8 cellular contexts compared by ENCODE assay signal in the genomic region with DNA sequence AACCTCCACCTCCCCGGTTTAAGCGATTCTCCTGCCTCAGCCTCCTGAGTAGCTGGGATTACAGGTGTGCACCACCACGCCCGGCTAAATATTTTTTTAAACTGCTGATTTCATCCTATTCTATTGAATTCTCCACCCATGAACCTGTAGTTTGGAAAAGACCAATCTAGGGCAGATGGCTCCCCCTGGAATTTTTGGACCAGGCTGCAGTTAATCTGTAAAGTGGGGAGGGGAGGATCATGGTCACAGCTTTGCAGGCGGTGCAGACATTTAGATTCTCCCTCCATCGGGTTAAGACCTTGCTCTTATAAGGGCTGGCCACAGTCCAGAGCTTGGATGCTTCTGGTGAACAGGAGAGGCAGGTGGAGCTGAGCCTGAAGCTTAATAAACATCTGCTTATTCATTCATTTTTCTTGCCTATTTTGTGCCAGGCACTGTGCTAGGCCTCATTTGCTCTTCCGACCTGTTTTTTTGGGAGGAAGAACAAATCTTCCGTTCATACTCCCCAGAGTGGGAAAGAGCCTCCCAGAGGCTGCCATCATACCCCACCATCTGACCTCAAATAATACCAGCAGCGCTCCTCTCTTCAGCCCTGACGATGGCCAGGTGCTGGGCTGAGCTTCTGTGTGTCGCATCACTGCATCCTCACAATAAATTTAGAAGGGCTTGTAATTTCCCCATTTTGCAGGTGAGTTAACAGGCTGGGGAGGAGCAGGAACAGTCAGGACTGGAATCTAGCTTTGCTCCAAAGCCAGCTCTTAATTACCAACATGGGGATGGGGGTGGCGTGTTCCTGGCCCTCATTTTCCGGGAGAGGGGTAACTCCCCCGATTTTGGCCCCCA. TPM values are rescaled to one million over a fixed set of nuclear protein-coding genes. Genes with fewer than 3 reads are reported as not detected.
DNase-seq lines count a peak whose midpoint lies in the region; ATAC-seq and TF ChIP-seq lines count a peak whose summit lies in the region.

No MANE protein-coding gene starts in this region.

- H3K27ac Mint-ChIP-seq in Calu3 (ENCODE audit: unreplicated experiment) (no peak overlapping the region), neural progenitor cell (peak overlapping the region; percentile 54)

- H3K4me1 Mint-ChIP-seq in Calu3 (ENCODE audit: low read depth, unreplicated experiment), result peaks cover 23% of the 10 kb centered on the region
- H3K4me1 Mint-ChIP-seq in neural progenitor cell, result peaks cover 35% of the 10 kb centered on the region

- H3K4me3 Mint-ChIP-seq in Calu3 (ENCODE audit: low read depth, unreplicated experiment), result peak overlapping the region; percentile 87
- H3K4me3 Mint-ChIP-seq in neural progenitor cell, result peak overlapping the region; percentile 89

- peaks cover 22% of the 10 kb centered on the region for H3K4me1 ChIP-seq in colonic mucosa
- peaks cover 26% of the 10 kb centered on the region for H3K4me1 ChIP-seq in neural progenitor cell

- H2AFZ ChIP-seq in neural progenitor cell (replicated peaks), result no peak overlapping the region

- H3K27me3 ChIP-seq in colonic mucosa, result no peaks in the 10 kb centered on the region
- H3K27me3 ChIP-seq in neural progenitor cell, result no peaks in the 10 kb centered on the region

- H3F3A ChIP-seq in neural progenitor cell (ENCODE audit: low read depth), result peaks cover 25% of the 10 kb centered on the region

- no peak for DNase-seq in Calu3
- no peak for DNase-seq in LNCaP clone FGC (ENCODE audit: low read depth)
- DNase-seq in colonic mucosa, result no peak
- DNase-seq in neural progenitor cell (ENCODE audit: low spot score), result peak; percentile 50
- no peak for DNase-seq in activated gamma-delta T cell (lab: John Stamatoyannopoulos, UW)
- DNase-seq in midbrain (lab: John Stamatoyannopoulos, UW), result no peak

- no peak for TF ChIP-seq CTCF in Calu3 (IDR thresholded peaks at IDR 0.05; ENCODE audit: unreplicated experiment)
- TF ChIP-seq CTCF in LNCaP clone FGC (IDR thresholded peaks at IDR 0.05; ENCODE audit: control insufficient read depth, extremely low read depth, insufficient read depth), result no peak
- no peak for TF ChIP-seq CTCF in colonic mucosa (IDR thresholded peaks at IDR 0.05)
- TF ChIP-seq CTCF in neural progenitor cell (IDR thresholded peaks at IDR 0.05), result no peak

- H4K20me1 ChIP-seq in neural progenitor cell (ENCODE audit: low read depth), result no peaks in the 10 kb centered on the region

- peaks cover 77% of the 10 kb centered on the region for H3K36me3 Mint-ChIP-seq in Calu3 (ENCODE audit: insufficient read depth, unreplicated experiment)
- peaks cover 15% of the 10 kb centered on the region for H3K36me3 Mint-ChIP-seq in neural progenitor cell

- H3K4me2 ChIP-seq in neural progenitor cell, result peak overlapping the region; percentile 86

- intact Hi-C loops in Calu3 (cut with micrococcal nuclease; ENCODE audit: unreplicated experiment) (no loop called here), colonic mucosa (cut with DNase I) (no loop called here)

- CTCF ChIA-PET in Calu3 (lab: Charles Lee), result interaction anchor here (0.6 to 1.2 kb wide), 3 partner anchors 8 to 41 kb away, joined by 3 to 5 read pairs (median 4); no protein-coding TSS in a partner anchor

- H3K4me3 ChIP-seq in LNCaP clone FGC (ENCODE audit: low read depth, low read length) (peak overlapping the region; percentile 84), colonic mucosa (peak overlapping the region; percentile 51), neural progenitor cell (peak overlapping the region; percentile 98)

- H3K9me3 Mint-ChIP-seq in Calu3 (ENCODE audit: low read depth, unreplicated experiment) (no peaks in the 10 kb centered on the region), neural progenitor cell (no peaks in the 10 kb centered on the region)

- H3K9me3 ChIP-seq in colonic mucosa (no peaks in the 10 kb centered on the region), neural progenitor cell (ENCODE audit: low read depth) (no peaks in the 10 kb centered on the region)

- BruUV-seq in Calu3 (replicated peaks; lab: Mats Ljungman, UMichigan), result no TSS peak

- H3K27me3 Mint-ChIP-seq in Calu3 (ENCODE audit: unreplicated experiment) (no peaks in the 10 kb centered on the region), neural progenitor cell (ENCODE audit: insufficient read depth, low read depth) (peaks cover 23% of the 10 kb centered on the region)

- peak overlapping the region; percentile 10 for H3K27ac ChIP-seq in colonic mucosa
- H3K27ac ChIP-seq in neural progenitor cell, result no peak overlapping the region

- H3K9ac ChIP-seq in colonic mucosa (ENCODE audit: low read depth in 2 of 2, low read length in 2 of 2) (peak overlapping the region; percentile 74 to 75), neural progenitor cell (peak overlapping the region; percentile 72)

- H3K79me2 ChIP-seq in neural progenitor cell (ENCODE audit: low read depth), result peaks cover 61% of the 10 kb centered on the region

- H3K36me3 ChIP-seq in colonic mucosa, result no peaks in the 10 kb centered on the region
- no peaks in the 10 kb centered on the region for H3K36me3 ChIP-seq in neural progenitor cell

- ATAC-seq in HG03354 (IDR thresholded peaks at IDR 0.05; ENCODE audit: poor library complexity, severe bottlenecking, unreplicated experiment), result no peak
- no peak for ATAC-seq in GM19324 (IDR thresholded peaks at IDR 0.05; ENCODE audit: low FRiP score, unreplicated experiment)

RNA-seq across cellular contexts. Expression of a gene that starts 0.9 kb away (rescaled TPM):
- total RNA-seq in Calu3 (2022), result 12.7 and 18.3 TPM in 2 replicates
- total RNA-seq in colonic mucosa, result 1 to 10 TPM; 2.6 to 4.8 TPM
- total RNA-seq in neural progenitor cell (ENCODE audit: low replicate concordance), result 7.6 and 24.9 TPM in 2 replicates

RNA-seq across cellular contexts. Expression of a gene that starts 3.7 kb away (rescaled TPM):
- total RNA-seq in Calu3 (2022) (33.0 and 33.1 TPM in 2 replicates), colonic mucosa (10 to 100 TPM; 16.0 to 20.3 TPM), neural progenitor cell (ENCODE audit: low replicate concordance) (12.2 and 32.4 TPM in 2 replicates)

RNA-seq across cellular contexts. Expression of a gene that starts 6.3 kb away (rescaled TPM):
- total RNA-seq in Calu3 (2022) (35.6 TPM in 2 replicates), colonic mucosa (10 to 100 TPM; 18.0 to 28.6 TPM), neural progenitor cell (ENCODE audit: low replicate concordance) (2.8 and 13.4 TPM in 2 replicates)

RNA-seq across cellular contexts. Expression of a gene that starts 7.7 kb away (rescaled TPM):
- total RNA-seq in Calu3 (2022), result 286 and 309 TPM in 2 replicates
- 100 to 1,000 TPM; 146 to 289 TPM for total RNA-seq in colonic mucosa
- 124 and 238 TPM in 2 replicates for total RNA-seq in neural progenitor cell (ENCODE audit: low replicate concordance)

RNA-seq across cellular contexts. Expression of a gene that starts 22.7 kb away (rescaled TPM):
- total RNA-seq in Calu3 (2022) (6.0 and 7.1 TPM in 2 replicates), colonic mucosa (10 to 100 TPM in 1 of 2 donors, 1 to 10 TPM in 1; 9.9 to 10.2 TPM), neural progenitor cell (ENCODE audit: low replicate concordance) (3.9 and 12.5 TPM in 2 replicates)
